Comparison of ENCODE assay signal across 1 cellular context in genomic region chr10:93615576-93615975, GRCh38.
TF ChIP-seq lines count a peak whose summit lies in the region.

No MANE protein-coding gene starts in this region.

TF ChIP-seq in HepG2, 621 proteins besides CTCF, POLR2A, EP300 and RAD21:
- TF ChIP-seq ZSCAN22 (CRISPR knock-in tag; IDR thresholded peaks at IDR 0.05) (no peak), ZZZ3 (CRISPR knock-in tag; IDR thresholded peaks at IDR 0.05; ENCODE audit: borderline replicate concordance) (no peak), ZNF510 (CRISPR knock-in tag; IDR thresholded peaks at IDR 0.05; ENCODE audit: low read depth) (no peak), HIVEP1 (CRISPR knock-in tag; IDR thresholded peaks at IDR 0.05) (no peak), ZSCAN9 (CRISPR knock-in tag; IDR thresholded peaks at IDR 0.05; ENCODE audit: borderline replicate concordance) (no peak), RBAK (CRISPR knock-in tag; IDR thresholded peaks at IDR 0.05) (no peak), ZNF280B (CRISPR knock-in tag; IDR thresholded peaks at IDR 0.05; ENCODE audit: borderline replicate concordance) (no peak), GPBP1L1 (CRISPR knock-in tag; IDR thresholded peaks at IDR 0.05) (no peak), ZNF644 (CRISPR knock-in tag; IDR thresholded peaks at IDR 0.05; ENCODE audit: low read depth) (no peak)
- TF ChIP-seq, protein P1, sequence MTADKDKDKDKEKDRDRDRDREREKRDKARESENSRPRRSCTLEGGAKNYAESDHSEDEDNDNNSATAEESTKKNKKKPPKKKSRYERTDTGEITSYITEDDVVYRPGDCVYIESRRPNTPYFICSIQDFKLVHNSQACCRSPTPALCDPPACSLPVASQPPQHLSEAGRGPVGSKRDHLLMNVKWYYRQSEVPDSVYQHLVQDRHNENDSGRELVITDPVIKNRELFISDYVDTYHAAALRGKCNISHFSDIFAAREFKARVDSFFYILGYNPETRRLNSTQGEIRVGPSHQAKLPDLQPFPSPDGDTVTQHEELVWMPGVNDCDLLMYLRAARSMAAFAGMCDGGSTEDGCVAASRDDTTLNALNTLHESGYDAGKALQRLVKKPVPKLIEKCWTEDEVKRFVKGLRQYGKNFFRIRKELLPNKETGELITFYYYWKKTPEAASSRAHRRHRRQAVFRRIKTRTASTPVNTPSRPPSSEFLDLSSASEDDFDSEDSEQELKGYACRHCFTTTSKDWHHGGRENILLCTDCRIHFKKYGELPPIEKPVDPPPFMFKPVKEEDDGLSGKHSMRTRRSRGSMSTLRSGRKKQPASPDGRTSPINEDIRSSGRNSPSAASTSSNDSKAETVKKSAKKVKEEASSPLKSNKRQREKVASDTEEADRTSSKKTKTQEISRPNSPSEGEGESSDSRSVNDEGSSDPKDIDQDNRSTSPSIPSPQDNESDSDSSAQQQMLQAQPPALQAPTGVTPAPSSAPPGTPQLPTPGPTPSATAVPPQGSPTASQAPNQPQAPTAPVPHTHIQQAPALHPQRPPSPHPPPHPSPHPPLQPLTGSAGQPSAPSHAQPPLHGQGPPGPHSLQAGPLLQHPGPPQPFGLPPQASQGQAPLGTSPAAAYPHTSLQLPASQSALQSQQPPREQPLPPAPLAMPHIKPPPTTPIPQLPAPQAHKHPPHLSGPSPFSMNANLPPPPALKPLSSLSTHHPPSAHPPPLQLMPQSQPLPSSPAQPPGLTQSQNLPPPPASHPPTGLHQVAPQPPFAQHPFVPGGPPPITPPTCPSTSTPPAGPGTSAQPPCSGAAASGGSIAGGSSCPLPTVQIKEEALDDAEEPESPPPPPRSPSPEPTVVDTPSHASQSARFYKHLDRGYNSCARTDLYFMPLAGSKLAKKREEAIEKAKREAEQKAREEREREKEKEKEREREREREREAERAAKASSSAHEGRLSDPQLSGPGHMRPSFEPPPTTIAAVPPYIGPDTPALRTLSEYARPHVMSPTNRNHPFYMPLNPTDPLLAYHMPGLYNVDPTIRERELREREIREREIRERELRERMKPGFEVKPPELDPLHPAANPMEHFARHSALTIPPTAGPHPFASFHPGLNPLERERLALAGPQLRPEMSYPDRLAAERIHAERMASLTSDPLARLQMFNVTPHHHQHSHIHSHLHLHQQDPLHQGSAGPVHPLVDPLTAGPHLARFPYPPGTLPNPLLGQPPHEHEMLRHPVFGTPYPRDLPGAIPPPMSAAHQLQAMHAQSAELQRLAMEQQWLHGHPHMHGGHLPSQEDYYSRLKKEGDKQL (CRISPR knock-in tag; IDR thresholded peaks at IDR 0.05; ENCODE audit: low read depth) = no peak
TF ChIP-seq in HepG2: peak in this region for 0.
